ENCODE assay signal across 10 cellular contexts in genomic region chr15:92954578-92954977, GRCh38. TPM values are rescaled to one million over a fixed set of nuclear protein-coding genes. Genes with fewer than 3 reads are reported as not detected.
DNase-seq lines count a peak whose midpoint lies in the region; ATAC-seq and TF ChIP-seq lines count a peak whose summit lies in the region.
"Had no signal": no experiment of that assay in that cellular context is flagged by ENCODE, and none has a peak within 500 bp of the region (broad histone marks: within the 10 kb centered on the region; RNA-seq: fewer than 3 reads in every experiment).

No MANE protein-coding gene starts in this region.

- H3K27me3 ChIP-seq in H7 (ENCODE audit: control insufficient read depth, insufficient read depth, low read length) = no peaks in the 10 kb centered on the region
- H3K27me3 ChIP-seq: left lung had no signal

- H3K27ac ChIP-seq in C4-2B = no peak overlapping the region
- H3K27ac ChIP-seq: left lung had no signal

- no peak overlapping the region for H3K4me3 ChIP-seq in H7 (ENCODE audit: insufficient read depth, low read depth, low read length)
- H3K4me3 ChIP-seq: left lung had no signal

- no peak for ATAC-seq in HG02642 (IDR thresholded peaks at IDR 0.05; ENCODE audit: poor library complexity, unreplicated experiment)
- ATAC-seq: left lung had no signal

- DNase-seq in H7 (peak; percentile 12), SK-MEL-5 (ENCODE audit: low read depth, low spot score) (peak; percentile 30), iPS-NIHi11 (ENCODE audit: low spot score) (peak; percentile 27), middle frontal gyrus (ENCODE audit: extremely low spot score, low spot score) (no peak), NCI-H1694 treated with DMSO at 0.1 percent for 48 hours (lab: John Stamatoyannopoulos, UW) (no peak)
- no peak for DNase-seq in activated naive CD4-positive, alpha-beta T cell treated with anti-CD3 and anti-CD28 coated beads, Interleukin-2, amount 50 U/mL, for 16 hours
- DNase-seq: left lung, NCI-H2227 treated with DMSO at 0.1 percent for 48 hours had no signal

- in situ Hi-C loops in SK-MEL-5 (cut with HindIII; ENCODE audit: low pct_unique_long_range_greater_than_20kb, low sequenced_read_pairs) = no loop called here

- peaks cover 27% of the 10 kb centered on the region for H3K36me3 ChIP-seq in H7 (replicated peaks; ENCODE audit: control insufficient read depth, insufficient read depth, low read length)

- TF ChIP-seq CTCF in C4-2B (conservative IDR thresholded peaks at IDR 0.05) = peak; percentile 67

RNA-seq across cellular contexts. Expression of gene CHD2, which starts 54.5 kb away (rescaled TPM):
- 29.7 and 35.5 TPM in 2 replicates for total RNA-seq in H7 (2014; rRNA removed; shearing (Covaris generic))
- total RNA-seq in SK-MEL-5 (2014; rRNA removed; shearing (Covaris generic)) = 27.4 and 37.9 TPM in 2 replicates
- polyA plus RNA-seq in SK-MEL-5 (2015; cell fraction: cytosol; rRNA removed) = 19.8 and 21.3 TPM in 2 replicates
- 83.4 and 86.1 TPM in 2 replicates for polyA plus RNA-seq in SK-MEL-5 (2015; cell fraction: nucleus; rRNA removed)

Comparison
In these comparisons a context has a peak if more than half of its experiments do, and no peak if none do; other contexts are left out.
1. DNase-seq: peak in H7 (single experiment), SK-MEL-5 (single experiment) and iPS-NIHi11 (single experiment); none in middle frontal gyrus (single experiment), activated naive CD4-positive, alpha-beta T cell treated with anti-CD3 and anti-CD28 coated beads, Interleukin-2, amount 50 U/mL, for 16 hours (single experiment) and NCI-H1694 treated with DMSO at 0.1 percent for 48 hours (single experiment).